In the genomic region with DNA sequence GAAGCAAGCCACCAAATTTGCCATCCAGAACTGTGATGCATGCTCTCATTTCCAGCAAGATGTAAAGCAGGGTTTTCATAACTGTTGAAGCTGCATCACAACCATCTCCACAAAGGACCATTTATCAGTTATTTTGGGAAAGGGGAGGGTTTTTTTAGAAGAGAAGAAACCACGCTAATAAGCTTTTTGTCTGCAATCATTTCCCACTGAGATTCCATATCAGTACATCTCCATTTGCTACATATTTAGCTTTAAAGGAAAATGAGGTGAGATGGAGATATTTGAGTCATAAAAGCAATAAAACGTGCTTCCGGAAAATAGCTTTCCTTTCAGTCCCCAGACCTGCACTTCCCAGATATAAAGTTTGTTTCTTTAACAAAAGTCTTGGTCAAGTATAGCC, we compare ENCODE assay signal across 1 cellular context.
TF ChIP-seq lines count a peak whose summit lies in the region.

No MANE protein-coding gene starts in this region.

TF ChIP-seq in IMR-90, 13 proteins besides CTCF, POLR2A, EP300 and RAD21 (continued from another document):
- TF ChIP-seq, protein P1, sequence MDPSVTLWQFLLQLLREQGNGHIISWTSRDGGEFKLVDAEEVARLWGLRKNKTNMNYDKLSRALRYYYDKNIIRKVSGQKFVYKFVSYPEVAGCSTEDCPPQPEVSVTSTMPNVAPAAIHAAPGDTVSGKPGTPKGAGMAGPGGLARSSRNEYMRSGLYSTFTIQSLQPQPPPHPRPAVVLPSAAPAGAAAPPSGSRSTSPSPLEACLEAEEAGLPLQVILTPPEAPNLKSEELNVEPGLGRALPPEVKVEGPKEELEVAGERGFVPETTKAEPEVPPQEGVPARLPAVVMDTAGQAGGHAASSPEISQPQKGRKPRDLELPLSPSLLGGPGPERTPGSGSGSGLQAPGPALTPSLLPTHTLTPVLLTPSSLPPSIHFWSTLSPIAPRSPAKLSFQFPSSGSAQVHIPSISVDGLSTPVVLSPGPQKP (IDR thresholded peaks at IDR 0.05; ENCODE audit: borderline replicate concordance, low read depth, low read length), result no peak
- no peak for TF ChIP-seq RCOR1 (IDR thresholded peaks at IDR 0.05; ENCODE audit: insufficient replicate concordance, low read length)
- no peak for TF ChIP-seq MAFK (IDR thresholded peaks at IDR 0.05; ENCODE audit: low read depth, low read length)
TF ChIP-seq in IMR-90: peak in this region for 0.
